Comparison of ENCODE assay signal across 24 cellular contexts in genomic region chr13:109644069-109644750, GRCh38.
DNase-seq lines count a peak whose midpoint lies in the region; ATAC-seq and TF ChIP-seq lines count a peak whose summit lies in the region.
"Had no signal": no experiment of that assay in that cellular context is flagged by ENCODE, and none has a peak within 500 bp of the region (broad histone marks: within the 10 kb centered on the region; RNA-seq: fewer than 3 reads in every experiment).

No MANE protein-coding gene starts in this region.

- no peak overlapping the region for H2AFZ ChIP-seq in PC-3 (ENCODE audit: low read length)
- no peak overlapping the region for H2AFZ ChIP-seq in OCI-LY7 (ENCODE audit: low read length)

- H3K4me2 ChIP-seq in PC-3 (ENCODE audit: low read length), result peak overlapping the region; percentile 42; the same call in 1 of the 2 replicates
- no peak overlapping the region for H3K4me2 ChIP-seq in OCI-LY7 (ENCODE audit: low read length)

- H3K4me1 ChIP-seq in PC-3 (ENCODE audit: insufficient read depth, low read length) (peaks cover 23% of the 10 kb centered on the region), OCI-LY7 (ENCODE audit: insufficient read depth, low read length, poor library complexity, severe bottlenecking) (no peaks in the 10 kb centered on the region)
- H3K4me1 ChIP-seq: BE2C, Caco-2 had no signal

- DNase-seq in Calu3, result no peak
- peak; percentile 75 for DNase-seq in PC-3
- peak; percentile 50 for DNase-seq in epithelial cell of prostate (ENCODE audit: low read depth, low spot score)
- DNase-seq in posterior vena cava (ENCODE audit: low spot score), result peak; percentile 11
- no peak for DNase-seq in OCI-LY7 (ENCODE audit: low spot score)
- DNase-seq in left colon, result no peak
- no peak for DNase-seq in stimulated activated CD4-positive, alpha-beta T cell treated with anti-CD3 and anti-CD28 coated beads, Interleukin-4, amount 100 ng/mL, for 1 hour
- DNase-seq: BE2C; Caco-2; CD4-positive, CD25-positive, alpha-beta regulatory T cell; GDM1; GOT3; HCEC 1CT; KBM-7; NCI-H1092; NCI-H1436; NCI-H1930; NCI-H226; NCI-H526; RPMI8226; SHP77 treated with DMSO at 0.1 percent for 48 hours; T-cell had no signal

- H4K20me1 ChIP-seq in PC-3 (ENCODE audit: low read length) (no peaks in the 10 kb centered on the region), OCI-LY7 (ENCODE audit: insufficient read depth, low read length) (no peaks in the 10 kb centered on the region)

- H3K4me3 ChIP-seq in PC-3 (ENCODE audit: low read length) (no peak overlapping the region), OCI-LY7 (ENCODE audit: low read depth, low read length, poor library complexity, severe bottlenecking) (no peak overlapping the region)

- H3K36me3 ChIP-seq in PC-3 (ENCODE audit: low read depth, low read length) (no peaks in the 10 kb centered on the region), OCI-LY7 (ENCODE audit: insufficient read depth, low read length) (no peaks in the 10 kb centered on the region)
- H3K36me3 ChIP-seq: BE2C had no signal

- no peaks in the 10 kb centered on the region for H3K27me3 Mint-ChIP-seq in Calu3 (ENCODE audit: unreplicated experiment)
- H3K27me3 Mint-ChIP-seq: T-cell had no signal

- intact Hi-C loops in Calu3 (cut with micrococcal nuclease; ENCODE audit: unreplicated experiment) (no loop called here), PC-3 (cut with micrococcal nuclease) (no loop called here), posterior vena cava (cut with DNase I) (no loop called here), OCI-LY7 (cut with micrococcal nuclease; ENCODE audit: unreplicated experiment) (no loop called here), left colon (cut with DNase I, micrococcal nuclease) (no loop called here)

- H3K36me3 Mint-ChIP-seq in Calu3 (ENCODE audit: insufficient read depth, unreplicated experiment), result no peaks in the 10 kb centered on the region

- H3K9me2 ChIP-seq in PC-3 (replicated peaks; ENCODE audit: low read length), result no peaks in the 10 kb centered on the region
- H3K9me2 ChIP-seq in OCI-LY7 (ENCODE audit: insufficient read depth, low read length), result no peaks in the 10 kb centered on the region

- H3K9me3 ChIP-seq in PC-3 (ENCODE audit: low read length) (no peaks in the 10 kb centered on the region), OCI-LY7 (ENCODE audit: low read length) (no peaks in the 10 kb centered on the region)
- H3K9me3 ChIP-seq: Caco-2 had no signal

- H3K27ac ChIP-seq in PC-3 (ENCODE audit: low read length) (peak overlapping the region; percentile 92), epithelial cell of prostate (no peak overlapping the region), OCI-LY7 (ENCODE audit: low read depth, low read length, poor library complexity, severe bottlenecking) (no peak overlapping the region)
- H3K27ac ChIP-seq: HL-60 had no signal

- H3K27ac Mint-ChIP-seq in Calu3 (ENCODE audit: unreplicated experiment), result peak overlapping the region; percentile 44
- H3K27ac Mint-ChIP-seq: CD4-positive, CD25-positive, alpha-beta regulatory T cell; T-cell had no signal

- CTCF ChIA-PET in Calu3 (lab: Charles Lee), result no interaction called here
- CTCF ChIA-PET in PC-3 (lab: Charles Lee), result no interaction called here
- CTCF ChIA-PET in OCI-LY7 (lab: Charles Lee; ENCODE audit: unreplicated experiment), result no interaction called here

- H3K4me3 Mint-ChIP-seq in Calu3 (ENCODE audit: low read depth, unreplicated experiment), result no peak overlapping the region
- H3K4me3 Mint-ChIP-seq: CD4-positive, CD25-positive, alpha-beta regulatory T cell; T-cell had no signal

- POLR2A ChIA-PET in PC-3 (lab: Charles Lee; ENCODE audit: unreplicated experiment), result interaction anchor here (0.7 kb wide), 1 partner anchor 93 kb away, joined by 4 read pairs; no protein-coding TSS in a partner anchor
- POLR2A ChIA-PET in OCI-LY7 (lab: Charles Lee), result no interaction called here

- peak overlapping the region; percentile 62 for H3K9ac ChIP-seq in PC-3 (ENCODE audit: low read length)

- peaks cover 8% of the 10 kb centered on the region for H3K4me1 Mint-ChIP-seq in Calu3 (ENCODE audit: low read depth, unreplicated experiment)
- H3K4me1 Mint-ChIP-seq: CD4-positive, CD25-positive, alpha-beta regulatory T cell had no signal

- peak; percentile 87 for ATAC-seq in PC-3
- no peak for ATAC-seq in left colon
- ATAC-seq: SK-N-SH treated with all-trans-retinoic acid at 6 μM for 48 hours, T-cell had no signal

- BruUV-seq in Calu3 (replicated peaks; lab: Mats Ljungman, UMichigan) (no TSS peak), PC-3 (replicated peaks; lab: Mats Ljungman, UMichigan) (no TSS peak), OCI-LY7 (replicated peaks; lab: Mats Ljungman, UMichigan) (no TSS peak)

- peaks cover 5% of the 10 kb centered on the region for H3K9me3 Mint-ChIP-seq in Calu3 (ENCODE audit: low read depth, unreplicated experiment)

- TF ChIP-seq CTCF in Calu3 (IDR thresholded peaks at IDR 0.05; ENCODE audit: unreplicated experiment) (no peak), PC-3 (conservative IDR thresholded peaks at IDR 0.05; ENCODE audit: low read depth, low read length) (no peak), OCI-LY7 (conservative IDR thresholded peaks at IDR 0.05; ENCODE audit: low read length) (no peak)

- H3K79me2 ChIP-seq in PC-3 (ENCODE audit: low read length) (no peaks in the 10 kb centered on the region), OCI-LY7 (ENCODE audit: insufficient read depth, low read depth, low read length) (no peaks in the 10 kb centered on the region)

- no peaks in the 10 kb centered on the region for H3K27me3 ChIP-seq in PC-3 (ENCODE audit: low read length)
- H3K27me3 ChIP-seq: BE2C had no signal

- no peaks in the 10 kb centered on the region for H3F3A ChIP-seq in PC-3 (ENCODE audit: low read length, unreplicated experiment)

Comparison
In these comparisons a context has a peak if more than half of its experiments do, and no peak if none do; other contexts are left out.
1. DNase-seq: peak in PC-3 (single experiment), epithelial cell of prostate (single experiment) and posterior vena cava (single experiment); none in Calu3 (single experiment), OCI-LY7 (single experiment), left colon (0 of 2) and stimulated activated CD4-positive, alpha-beta T cell treated with anti-CD3 and anti-CD28 coated beads, Interleukin-4, amount 100 ng/mL, for 1 hour (single experiment).